ENCODE assay signal across 1 cellular context in genomic region chr17:39920218-39921210, GRCh38.
A peak's percentile ranks its signal among the peaks of the same experiment; 100 is the strongest.
TF ChIP-seq lines count a peak whose summit lies in the region.

No MANE protein-coding gene starts in this region.

TF ChIP-seq in HepG2, 621 proteins besides CTCF, POLR2A, EP300 and RAD21 (continued from another document and continues in another):
- TF ChIP-seq, protein P1, sequence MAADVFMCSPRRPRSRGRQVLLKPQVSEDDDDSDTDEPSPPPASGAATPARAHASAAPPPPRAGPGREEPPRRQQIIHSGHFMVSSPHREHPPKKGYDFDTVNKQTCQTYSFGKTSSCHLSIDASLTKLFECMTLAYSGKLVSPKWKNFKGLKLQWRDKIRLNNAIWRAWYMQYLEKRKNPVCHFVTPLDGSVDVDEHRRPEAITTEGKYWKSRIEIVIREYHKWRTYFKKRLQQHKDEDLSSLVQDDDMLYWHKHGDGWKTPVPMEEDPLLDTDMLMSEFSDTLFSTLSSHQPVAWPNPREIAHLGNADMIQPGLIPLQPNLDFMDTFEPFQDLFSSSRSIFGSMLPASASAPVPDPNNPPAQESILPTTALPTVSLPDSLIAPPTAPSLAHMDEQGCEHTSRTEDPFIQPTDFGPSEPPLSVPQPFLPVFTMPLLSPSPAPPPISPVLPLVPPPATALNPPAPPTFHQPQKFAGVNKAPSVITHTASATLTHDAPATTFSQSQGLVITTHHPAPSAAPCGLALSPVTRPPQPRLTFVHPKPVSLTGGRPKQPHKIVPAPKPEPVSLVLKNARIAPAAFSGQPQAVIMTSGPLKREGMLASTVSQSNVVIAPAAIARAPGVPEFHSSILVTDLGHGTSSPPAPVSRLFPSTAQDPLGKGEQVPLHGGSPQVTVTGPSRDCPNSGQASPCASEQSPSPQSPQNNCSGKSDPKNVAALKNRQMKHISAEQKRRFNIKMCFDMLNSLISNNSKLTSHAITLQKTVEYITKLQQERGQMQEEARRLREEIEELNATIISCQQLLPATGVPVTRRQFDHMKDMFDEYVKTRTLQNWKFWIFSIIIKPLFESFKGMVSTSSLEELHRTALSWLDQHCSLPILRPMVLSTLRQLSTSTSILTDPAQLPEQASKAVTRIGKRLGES (CRISPR knock-in tag; IDR thresholded peaks at IDR 0.05; ENCODE audit: borderline replicate concordance) = no peak
- no peak for TF ChIP-seq CENPX (CRISPR knock-in tag; IDR thresholded peaks at IDR 0.05)
- no peak for TF ChIP-seq HMG20A (CRISPR knock-in tag; IDR thresholded peaks at IDR 0.05; ENCODE audit: borderline replicate concordance)
- TF ChIP-seq, protein P2, sequence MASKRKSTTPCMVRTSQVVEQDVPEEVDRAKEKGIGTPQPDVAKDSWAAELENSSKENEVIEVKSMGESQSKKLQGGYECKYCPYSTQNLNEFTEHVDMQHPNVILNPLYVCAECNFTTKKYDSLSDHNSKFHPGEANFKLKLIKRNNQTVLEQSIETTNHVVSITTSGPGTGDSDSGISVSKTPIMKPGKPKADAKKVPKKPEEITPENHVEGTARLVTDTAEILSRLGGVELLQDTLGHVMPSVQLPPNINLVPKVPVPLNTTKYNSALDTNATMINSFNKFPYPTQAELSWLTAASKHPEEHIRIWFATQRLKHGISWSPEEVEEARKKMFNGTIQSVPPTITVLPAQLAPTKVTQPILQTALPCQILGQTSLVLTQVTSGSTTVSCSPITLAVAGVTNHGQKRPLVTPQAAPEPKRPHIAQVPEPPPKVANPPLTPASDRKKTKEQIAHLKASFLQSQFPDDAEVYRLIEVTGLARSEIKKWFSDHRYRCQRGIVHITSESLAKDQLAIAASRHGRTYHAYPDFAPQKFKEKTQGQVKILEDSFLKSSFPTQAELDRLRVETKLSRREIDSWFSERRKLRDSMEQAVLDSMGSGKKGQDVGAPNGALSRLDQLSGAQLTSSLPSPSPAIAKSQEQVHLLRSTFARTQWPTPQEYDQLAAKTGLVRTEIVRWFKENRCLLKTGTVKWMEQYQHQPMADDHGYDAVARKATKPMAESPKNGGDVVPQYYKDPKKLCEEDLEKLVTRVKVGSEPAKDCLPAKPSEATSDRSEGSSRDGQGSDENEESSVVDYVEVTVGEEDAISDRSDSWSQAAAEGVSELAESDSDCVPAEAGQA (IDR thresholded peaks at IDR 0.05; ENCODE audit: low read depth) = 0 out of 2 replicates have a peak, but pooled peaks have one; percentile 25
- TF ChIP-seq, protein P2 (CRISPR knock-in tag; IDR thresholded peaks at IDR 0.05; ENCODE audit: borderline replicate concordance) = no peak
- TF ChIP-seq PRDM15 (CRISPR knock-in tag; IDR thresholded peaks at IDR 0.05) = no peak
- TF ChIP-seq ZKSCAN8 (CRISPR knock-in tag; IDR thresholded peaks at IDR 0.05; ENCODE audit: borderline replicate concordance) = no peak
- TF ChIP-seq E2F1 (CRISPR knock-in tag; IDR thresholded peaks at IDR 0.05) = no peak
- no peak for TF ChIP-seq ZNF263 (CRISPR knock-in tag; IDR thresholded peaks at IDR 0.05)
- TF ChIP-seq FOXJ3 (CRISPR knock-in tag; IDR thresholded peaks at IDR 0.05; ENCODE audit: borderline replicate concordance) = no peak
- TF ChIP-seq TGIF2 (CRISPR knock-in tag; IDR thresholded peaks at IDR 0.05) = no peak
- TF ChIP-seq ZFP36L1 (CRISPR knock-in tag; IDR thresholded peaks at IDR 0.05) = no peak
- no peak for TF ChIP-seq NFE2L2 (IDR thresholded peaks at IDR 0.05; ENCODE audit: low read length)
- TF ChIP-seq ZNF577 (CRISPR knock-in tag; IDR thresholded peaks at IDR 0.05; ENCODE audit: borderline replicate concordance, low read depth) = no peak
- TF ChIP-seq FIP1L1 (IDR thresholded peaks at IDR 0.05; ENCODE audit: borderline replicate concordance, insufficient read depth, low read depth, low read length) = no peak
- TF ChIP-seq MTF2 (CRISPR knock-in tag; IDR thresholded peaks at IDR 0.05; ENCODE audit: borderline replicate concordance) = no peak
- TF ChIP-seq PPARG (CRISPR knock-in tag; conservative IDR thresholded peaks at IDR 0.05) = 0 out of 2 replicates have a peak, but pooled peaks have one; percentile 31
- TF ChIP-seq, protein P3, sequence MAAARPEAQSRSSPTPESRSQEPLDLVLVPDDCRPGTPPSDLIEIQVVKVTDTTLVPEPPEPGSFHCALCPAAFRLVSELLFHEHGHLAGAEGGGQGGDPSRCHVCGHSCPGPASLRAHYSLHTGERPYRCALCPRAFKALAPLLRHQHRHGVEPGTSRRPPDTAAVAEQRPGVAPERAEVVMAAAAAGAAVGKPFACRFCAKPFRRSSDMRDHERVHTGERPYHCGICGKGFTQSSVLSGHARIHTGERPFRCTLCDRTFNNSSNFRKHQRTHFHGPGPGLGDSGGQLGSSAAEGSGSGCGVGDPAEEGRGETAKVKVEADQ (CRISPR knock-in tag; IDR thresholded peaks at IDR 0.05; ENCODE audit: borderline replicate concordance) = peak; percentile 57; the same call in 1 of the 2 replicates
- no peak for TF ChIP-seq MLLT10 (CRISPR knock-in tag; IDR thresholded peaks at IDR 0.05)
- no peak for TF ChIP-seq RFX1 (IDR thresholded peaks at IDR 0.05)
- TF ChIP-seq STAT5B (CRISPR knock-in tag; IDR thresholded peaks at IDR 0.05) = no peak
- TF ChIP-seq ZNF33A (CRISPR knock-in tag; IDR thresholded peaks at IDR 0.05; ENCODE audit: borderline replicate concordance) = no peak
- TF ChIP-seq RELA (CRISPR knock-in tag; IDR thresholded peaks at IDR 0.05) = no peak
- no peak for TF ChIP-seq ATM (IDR thresholded peaks at IDR 0.05; ENCODE audit: borderline replicate concordance)
- TF ChIP-seq ZNF382 (CRISPR knock-in tag; IDR thresholded peaks at IDR 0.05; ENCODE audit: borderline replicate concordance) = no peak
- TF ChIP-seq U2AF1 (optimal IDR thresholded peaks at IDR 0.05; ENCODE audit: low read depth, low read length) = no peak
- TF ChIP-seq NFIB (CRISPR knock-in tag; IDR thresholded peaks at IDR 0.05; ENCODE audit: borderline replicate concordance) = no peak
- TF ChIP-seq RARA (CRISPR knock-in tag; IDR thresholded peaks at IDR 0.05) = peak; percentile 84
- TF ChIP-seq NR2C2 (CRISPR knock-in tag; IDR thresholded peaks at IDR 0.05; ENCODE audit: borderline replicate concordance) = no peak
- TF ChIP-seq ZNF335 (CRISPR knock-in tag; IDR thresholded peaks at IDR 0.05) = no peak
- TF ChIP-seq HCFC1 (IDR thresholded peaks at IDR 0.05; ENCODE audit: low read depth, low read length) = no peak
- no peak for TF ChIP-seq ZBTB7B (CRISPR knock-in tag; IDR thresholded peaks at IDR 0.05)
- TF ChIP-seq ZNF772 (CRISPR knock-in tag; IDR thresholded peaks at IDR 0.05) = no peak
- TF ChIP-seq ERF (CRISPR knock-in tag; IDR thresholded peaks at IDR 0.05) = no peak
- no peak for TF ChIP-seq GABPB1 (CRISPR knock-in tag; IDR thresholded peaks at IDR 0.05)
- TF ChIP-seq GZF1 (CRISPR knock-in tag; IDR thresholded peaks at IDR 0.05) = no peak
- TF ChIP-seq, protein P4, sequence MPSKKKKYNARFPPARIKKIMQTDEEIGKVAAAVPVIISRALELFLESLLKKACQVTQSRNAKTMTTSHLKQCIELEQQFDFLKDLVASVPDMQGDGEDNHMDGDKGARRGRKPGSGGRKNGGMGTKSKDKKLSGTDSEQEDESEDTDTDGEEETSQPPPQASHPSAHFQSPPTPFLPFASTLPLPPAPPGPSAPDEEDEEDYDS (CRISPR knock-in tag; IDR thresholded peaks at IDR 0.05) = no peak
- no peak for TF ChIP-seq ZNF230 (CRISPR knock-in tag; IDR thresholded peaks at IDR 0.05)
- TF ChIP-seq JDP2 (CRISPR knock-in tag; IDR thresholded peaks at IDR 0.05; ENCODE audit: borderline replicate concordance) = no peak
- TF ChIP-seq NFKB2 (CRISPR knock-in tag; IDR thresholded peaks at IDR 0.05; ENCODE audit: borderline replicate concordance) = no peak
- no peak for TF ChIP-seq CEBPB (IDR thresholded peaks at IDR 0.05; ENCODE audit: borderline replicate concordance, low read depth, low read length)
- TF ChIP-seq ZNF773 (CRISPR knock-in tag; IDR thresholded peaks at IDR 0.05; ENCODE audit: borderline replicate concordance) = no peak
- 0 out of 2 replicates have a peak, but pooled peaks have one; percentile 44 for TF ChIP-seq ZMYM2 (CRISPR knock-in tag; IDR thresholded peaks at IDR 0.05)
- no peak for TF ChIP-seq JUNB (CRISPR knock-in tag; IDR thresholded peaks at IDR 0.05; ENCODE audit: borderline replicate concordance)
- TF ChIP-seq ZFY (CRISPR knock-in tag; IDR thresholded peaks at IDR 0.05) = no peak
- TF ChIP-seq HHEX (CRISPR knock-in tag; IDR thresholded peaks at IDR 0.05) = no peak
- TF ChIP-seq MIER2 (CRISPR knock-in tag; IDR thresholded peaks at IDR 0.05) = no peak
- TF ChIP-seq ZNF562 (CRISPR knock-in tag; IDR thresholded peaks at IDR 0.05; ENCODE audit: borderline replicate concordance) = no peak
- TF ChIP-seq HIC2 (CRISPR knock-in tag; IDR thresholded peaks at IDR 0.05; ENCODE audit: low read depth) = peak; percentile 87; the same call in 1 of the 2 replicates
- TF ChIP-seq ELF4 (CRISPR knock-in tag; IDR thresholded peaks at IDR 0.05; ENCODE audit: borderline replicate concordance) = no peak
- no peak for TF ChIP-seq ZKSCAN1 (IDR thresholded peaks at IDR 0.05; ENCODE audit: low read length)
- TF ChIP-seq ZNF326 (CRISPR knock-in tag; IDR thresholded peaks at IDR 0.05; ENCODE audit: borderline replicate concordance) = no peak
- TF ChIP-seq SIX4 (CRISPR knock-in tag; IDR thresholded peaks at IDR 0.05) = no peak
